Comparison of ENCODE assay signal across 12 cellular contexts in genomic region chr13:74074723-74075122, GRCh38. TPM values are rescaled to one million over a fixed set of nuclear protein-coding genes. Genes with fewer than 3 reads are reported as not detected.
DNase-seq lines count a peak whose midpoint lies in the region; ATAC-seq and TF ChIP-seq lines count a peak whose summit lies in the region.
"Had no signal": no experiment of that assay in that cellular context is flagged by ENCODE, and none has a peak within 500 bp of the region (broad histone marks: within the 10 kb centered on the region; RNA-seq: fewer than 3 reads in every experiment).

No MANE protein-coding gene starts in this region.

- H3K9me3 ChIP-seq in T-helper 17 cell (ENCODE audit: control insufficient read depth, low read length, poor library complexity, severe bottlenecking): no peaks in the 10 kb centered on the region
- H3K9me3 ChIP-seq in skeletal muscle satellite cell (replicated peaks; ENCODE audit: low read length): no peaks in the 10 kb centered on the region
- H3K9me3 ChIP-seq: thyroid gland had no signal

- peaks cover 33% of the 10 kb centered on the region for H3K4me1 ChIP-seq in skeletal muscle satellite cell (ENCODE audit: control insufficient read depth, insufficient read depth, low read length)
- H3K4me1 ChIP-seq: thyroid gland had no signal

- no peak for ATAC-seq in activated T-cell treated with anti-CD3 and anti-CD28 coated beads, Interleukin-2, amount 50 U/mL, for 72 hours (replicated peaks in 1 of 2)
- ATAC-seq in T-helper 17 cell: no peak

- DNase-seq in activated T-cell treated with anti-CD3 and anti-CD28 coated beads, Interleukin-2, amount 50 U/mL, for 72 hours: no peak
- DNase-seq in activated T-cell treated with anti-CD3 and anti-CD28 coated beads for 4 hours (no peak), T-helper 17 cell (no peak), foreskin fibroblast (peak; percentile 43 to 75), NCI-H1092 treated with DMSO at 0.1 percent for 48 hours (lab: John Stamatoyannopoulos, UW) (no peak), T-helper 2 cell (no peak), NOMO-1 treated with dmso at 0.1 percent for 144 hours (lab: John Stamatoyannopoulos, UW; ENCODE audit: unreplicated experiment) (no peak)
- DNase-seq: 8988T, aorta, NCI-H345, thyroid gland had no signal

- no peak for TF ChIP-seq CTCF in foreskin fibroblast (IDR thresholded peaks at IDR 0.05; ENCODE audit: low read depth, low read length)

- no peaks in the 10 kb centered on the region for H3K27me3 ChIP-seq in skeletal muscle satellite cell (ENCODE audit: control insufficient read depth, insufficient read depth, low read length)
- H3K27me3 ChIP-seq: thyroid gland had no signal

- H3K4me1 Mint-ChIP-seq in activated T-cell treated with anti-CD3 and anti-CD28 coated beads, Interleukin-2, amount 50 U/mL, for 72 hours (ENCODE audit: low read depth): peaks cover 48% of the 10 kb centered on the region
- H3K4me1 Mint-ChIP-seq in T-helper 17 cell: peaks cover 35% of the 10 kb centered on the region

- no peak overlapping the region for H3K4me3 ChIP-seq in foreskin fibroblast (ENCODE audit: low read depth in 1 of 2, low read length in 2 of 2)
- H3K4me3 ChIP-seq in skeletal muscle satellite cell (ENCODE audit: low read length): no peak overlapping the region
- H3K4me3 ChIP-seq: thyroid gland had no signal

- no peak overlapping the region for H3K4me3 Mint-ChIP-seq in activated T-cell treated with anti-CD3 and anti-CD28 coated beads, Interleukin-2, amount 50 U/mL, for 72 hours
- peak overlapping the region; percentile 52 for H3K4me3 Mint-ChIP-seq in T-helper 17 cell

- peaks cover 2 to 4% of the 10 kb centered on the region in 2 donors for H3K36me3 Mint-ChIP-seq in activated T-cell treated with anti-CD3 and anti-CD28 coated beads, Interleukin-2, amount 50 U/mL, for 72 hours (ENCODE audit: insufficient read depth in 2 of 2)
- H3K36me3 Mint-ChIP-seq in T-helper 17 cell (ENCODE audit: low read depth): no peaks in the 10 kb centered on the region

- H3K36me3 ChIP-seq in skeletal muscle satellite cell (ENCODE audit: insufficient read depth, low read length): no peaks in the 10 kb centered on the region
- H3K36me3 ChIP-seq: thyroid gland had no signal

- no peaks in the 10 kb centered on the region for H3K27me3 Mint-ChIP-seq in activated T-cell treated with anti-CD3 and anti-CD28 coated beads, Interleukin-2, amount 50 U/mL, for 72 hours (ENCODE audit: low read depth)
- no peaks in the 10 kb centered on the region for H3K27me3 Mint-ChIP-seq in T-helper 17 cell

- H3K9me3 Mint-ChIP-seq in activated T-cell treated with anti-CD3 and anti-CD28 coated beads, Interleukin-2, amount 50 U/mL, for 72 hours: peaks cover 0 to 2% of the 10 kb centered on the region in 2 donors

- H3K9ac ChIP-seq in skeletal muscle satellite cell (ENCODE audit: low read depth, low read length): peak overlapping the region; percentile 6

- peak overlapping the region; percentile 52 for H3K4me2 ChIP-seq in skeletal muscle satellite cell (ENCODE audit: low read length)

- H3K27ac Mint-ChIP-seq in activated T-cell treated with anti-CD3 and anti-CD28 coated beads, Interleukin-2, amount 50 U/mL, for 72 hours: peak overlapping the region; percentile 36
- H3K27ac Mint-ChIP-seq in T-helper 17 cell: no peak overlapping the region

RNA-seq across cellular contexts. Expression of gene KLF12, which starts 59.5 kb away (rescaled TPM):
- 10 to 100 TPM; 32.0 to 42.1 TPM for total RNA-seq in activated T-cell treated with anti-CD3 and anti-CD28 coated beads, Interleukin-2, amount 50 U/mL, for 72 hours
- 10 to 100 TPM; 88.9 to 97.6 TPM for total RNA-seq in T-helper 17 cell
- total RNA-seq in skeletal muscle satellite cell (2012; rRNA removed): 12.2 and 18.8 TPM in 2 replicates

Comparison
In these comparisons a context has a peak if more than half of its experiments do, and no peak if none do; other contexts are left out.
1. DNase-seq: peak in foreskin fibroblast (2 of 2); none in activated T-cell treated with anti-CD3 and anti-CD28 coated beads, Interleukin-2, amount 50 U/mL, for 72 hours (0 of 2), activated T-cell treated with anti-CD3 and anti-CD28 coated beads for 4 hours (single experiment), T-helper 17 cell (0 of 3), NCI-H1092 treated with DMSO at 0.1 percent for 48 hours (single experiment), T-helper 2 cell (0 of 5) and NOMO-1 treated with dmso at 0.1 percent for 144 hours (single experiment).